In genomic region chr13:101757446-101758039, GRCh38 we compare ENCODE assay signal across 9 cellular contexts.
A peak's percentile ranks its signal among the peaks of the same experiment; 100 is the strongest.
DNase-seq lines count a peak whose midpoint lies in the region; ATAC-seq lines count a peak whose summit lies in the region.
"Had no signal": no experiment of that assay in that cellular context is flagged by ENCODE, and none has a peak within 500 bp of the region (broad histone marks: within the 10 kb centered on the region; RNA-seq: fewer than 3 reads in every experiment).

No MANE protein-coding gene starts in this region.

- no peaks in the 10 kb centered on the region for H3K36me3 Mint-ChIP-seq in activated naive CD4-positive, alpha-beta T cell treated with anti-CD3 and anti-CD28 coated beads, Interleukin-2, amount 10 ng/mL, durations not matched to agents 7 days and 5 days

- H3K36me3 ChIP-seq in mesendoderm (ENCODE audit: control insufficient read depth, insufficient read depth, low read length) = no peaks in the 10 kb centered on the region
- H3K36me3 ChIP-seq: neutrophil had no signal

- no peak overlapping the region for H3K27ac ChIP-seq in mesendoderm (ENCODE audit: low read depth, low read length)
- H3K27ac ChIP-seq: neutrophil had no signal

- H3K27ac Mint-ChIP-seq in activated naive CD4-positive, alpha-beta T cell treated with anti-CD3 and anti-CD28 coated beads, Interleukin-2, amount 10 ng/mL, durations not matched to agents 7 days and 5 days = no peak overlapping the region

- no peak overlapping the region for H3K4me3 Mint-ChIP-seq in activated naive CD4-positive, alpha-beta T cell treated with anti-CD3 and anti-CD28 coated beads, Interleukin-2, amount 10 ng/mL, durations not matched to agents 7 days and 5 days

- ATAC-seq in GM19455 (IDR thresholded peaks at IDR 0.05; ENCODE audit: unreplicated experiment) (peak; percentile 71), HG03469 (IDR thresholded peaks at IDR 0.05; ENCODE audit: unreplicated experiment) (peak; percentile 82)

- no peaks in the 10 kb centered on the region for H3K27me3 Mint-ChIP-seq in activated naive CD4-positive, alpha-beta T cell treated with anti-CD3 and anti-CD28 coated beads, Interleukin-2, amount 10 ng/mL, durations not matched to agents 7 days and 5 days

- DNase-seq in DMS53 treated with DMSO at 0.1 percent for 48 hours (lab: John Stamatoyannopoulos, UW; ENCODE audit: unreplicated experiment) = peak; percentile 31
- peak; percentile 85 for DNase-seq in NCI-H82 (lab: John Stamatoyannopoulos, UW)
- DNase-seq in dermis microvascular lymphatic vessel endothelial cell (ENCODE audit: low read depth in 2 of 2) = peak; percentile 50 to 63
- DNase-seq in mesendoderm = peak; percentile 54
- no peak for DNase-seq in activated naive CD4-positive, alpha-beta T cell treated with anti-CD3 and anti-CD28 coated beads, Interleukin-2, amount 10 ng/mL, durations not matched to agents 7 days and 5 days
- no peak for DNase-seq in ecto neural progenitor cell (ENCODE audit: low spot score)

- H3K4me2 ChIP-seq in mesendoderm (ENCODE audit: low read length) = no peak overlapping the region

- H3K4me1 Mint-ChIP-seq in activated naive CD4-positive, alpha-beta T cell treated with anti-CD3 and anti-CD28 coated beads, Interleukin-2, amount 10 ng/mL, durations not matched to agents 7 days and 5 days = no peaks in the 10 kb centered on the region

- H3K4me1 ChIP-seq in mesendoderm (ENCODE audit: control insufficient read depth, low read depth, low read length) = peaks cover 2% of the 10 kb centered on the region

- no peak overlapping the region for H4K8ac ChIP-seq in mesendoderm (ENCODE audit: low read depth, low read length)

- H3K79me2 ChIP-seq in mesendoderm (ENCODE audit: control insufficient read depth, insufficient read depth, low read length) = no peaks in the 10 kb centered on the region

- no peak overlapping the region for H3K4ac ChIP-seq in mesendoderm (ENCODE audit: low read depth, low read length)

- H2BK15ac ChIP-seq in mesendoderm (replicated peaks; ENCODE audit: low read depth) = no peak overlapping the region

- no peaks in the 10 kb centered on the region for H3K27me3 ChIP-seq in mesendoderm (ENCODE audit: insufficient read depth, low read length, poor library complexity)

- no peak overlapping the region for H3K23ac ChIP-seq in mesendoderm (ENCODE audit: low read length)

- H2BK120ac ChIP-seq in mesendoderm (ENCODE audit: low read depth, low read length) = no peak overlapping the region

- no peak overlapping the region for H3K9ac ChIP-seq in mesendoderm (ENCODE audit: low read length)

- no CpG with 5 or more reads among the region's 1 CpG for WGBS in mesendoderm (ENCODE audit: extremely low coverage, insufficient coverage, low lambda C conversion rate)

- no peak overlapping the region for H3K4me3 ChIP-seq in mesendoderm (ENCODE audit: low read length)

- H3K79me1 ChIP-seq in mesendoderm (ENCODE audit: low read length) = no peaks in the 10 kb centered on the region

- CTCF ChIA-PET in activated naive CD4-positive, alpha-beta T cell treated with anti-CD3 and anti-CD28 coated beads, Interleukin-2, amount 10 ng/mL, durations not matched to agents 7 days and 5 days (lab: Charles Lee) = interaction anchor here (0.9 to 2.1 kb wide), 2 partner anchors 197 to 613 kb away, joined by 3 to 13 read pairs; no protein-coding TSS in a partner anchor

- no peaks in the 10 kb centered on the region for H3K9me3 Mint-ChIP-seq in activated naive CD4-positive, alpha-beta T cell treated with anti-CD3 and anti-CD28 coated beads, Interleukin-2, amount 10 ng/mL, durations not matched to agents 7 days and 5 days

- no peak overlapping the region for H3K56ac ChIP-seq in mesendoderm (ENCODE audit: low read length)

- no peak overlapping the region for H2AK5ac ChIP-seq in mesendoderm (ENCODE audit: low read length)

- H3K18ac ChIP-seq in mesendoderm (ENCODE audit: low read length) = no peak overlapping the region

- no peak overlapping the region for H4K5ac ChIP-seq in mesendoderm (ENCODE audit: low read length)

- H2BK5ac ChIP-seq in mesendoderm (ENCODE audit: low read length) = no peak overlapping the region

Comparison
In these comparisons a context has a peak if more than half of its experiments do, and no peak if none do; other contexts are left out.
1. DNase-seq: peak in DMS53 treated with DMSO at 0.1 percent for 48 hours (single experiment), NCI-H82 (single experiment), dermis microvascular lymphatic vessel endothelial cell (2 of 2) and mesendoderm (single experiment); none in activated naive CD4-positive, alpha-beta T cell treated with anti-CD3 and anti-CD28 coated beads, Interleukin-2, amount 10 ng/mL, durations not matched to agents 7 days and 5 days (single experiment) and ecto neural progenitor cell (single experiment).